ENCODE assay signal across 14 cellular contexts in the genomic region with DNA sequence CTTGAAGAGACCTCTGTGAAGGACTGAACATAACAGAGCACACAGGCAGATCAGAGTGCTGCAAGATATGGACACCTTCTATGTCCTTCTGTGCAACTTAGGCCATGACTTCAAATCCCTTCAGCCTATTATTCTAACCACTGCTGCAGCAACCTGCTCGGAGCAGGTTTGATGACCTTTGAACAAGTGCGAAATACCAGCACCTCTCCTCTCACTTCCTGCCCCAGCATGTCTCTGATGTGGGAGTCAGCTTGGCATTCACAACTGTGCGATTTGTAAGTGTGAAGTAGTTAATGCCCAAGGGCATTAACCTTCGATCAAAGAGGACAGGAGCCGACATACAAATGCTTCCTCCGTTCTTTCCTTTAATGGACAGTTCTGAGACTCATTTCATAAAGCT. TPM values are rescaled to one million over a fixed set of nuclear protein-coding genes. Genes with fewer than 3 reads are reported as not detected.
DNase-seq lines count a peak whose midpoint lies in the region; ATAC-seq, FAIRE-seq and TF ChIP-seq lines count a peak whose summit lies in the region.
"Had no signal": no experiment of that assay in that cellular context is flagged by ENCODE, and none has a peak within 500 bp of the region (broad histone marks: within the 10 kb centered on the region; RNA-seq: fewer than 3 reads in every experiment).

No MANE protein-coding gene starts in this region.

- FAIRE-seq in small intestine (lab: Jason Lieb, UNC) = no peak

- peak; percentile 34 for DNase-seq in activated CD8-positive, alpha-beta memory T cell treated with anti-CD3 and anti-CD28 coated beads, Interleukin-2, amount 50 U/mL, for 4 hours
- no peak for DNase-seq in activated CD8-positive, alpha-beta memory T cell treated with anti-CD3 and anti-CD28 coated beads, Interleukin-2, amount 10 ng/mL, durations not matched to agents 7 days and 5 days
- peak in 1 of 2 donors; percentile 30 for DNase-seq in central memory CD8-positive, alpha-beta T cell (ENCODE audit: low spot score in 2 of 2)
- peak; percentile 91 for DNase-seq in small intestine
- DNase-seq in erythroblast (lab: John Stamatoyannopoulos, UW) = no peak
- no peak for DNase-seq in activated CD4-positive, CD25-positive, alpha-beta regulatory T cell treated with anti-CD3 and anti-CD28 coated beads, Interleukin-2, amount 50 U/mL, for 72 hours
- DNase-seq: HFFc6, thyroid gland had no signal

- peak overlapping the region; percentile 8 to 18 for H3K27ac ChIP-seq in small intestine (ENCODE audit: low read depth in 1 of 2, low read length in 1 of 2)
- H3K27ac ChIP-seq: thyroid gland had no signal

- no peaks in the 10 kb centered on the region for H3K9me3 Mint-ChIP-seq in activated CD8-positive, alpha-beta memory T cell treated with anti-CD3 and anti-CD28 coated beads, Interleukin-2, amount 10 ng/mL, durations not matched to agents 7 days and 5 days (ENCODE audit: low read depth)
- peaks cover 6% of the 10 kb centered on the region for H3K9me3 Mint-ChIP-seq in T-helper 1 cell treated with Interleukin-12 subunit alpha and Interleukin-12 subunit beta and Interleukin-4 antibody, amounts not matched to agents 30 μg/mL and 1 μg/mL, for 36 hours
- no peaks in the 10 kb centered on the region for H3K9me3 Mint-ChIP-seq in central memory CD8-positive, alpha-beta T cell
- H3K9me3 Mint-ChIP-seq: HFFc6 had no signal

- no peak for TF ChIP-seq POLR2A in erythroblast (IDR thresholded peaks at IDR 0.05; ENCODE audit: low read length)

- peaks cover 7% of the 10 kb centered on the region for H3K36me3 Mint-ChIP-seq in activated CD8-positive, alpha-beta memory T cell treated with anti-CD3 and anti-CD28 coated beads, Interleukin-2, amount 10 ng/mL, durations not matched to agents 7 days and 5 days
- peaks cover 1% of the 10 kb centered on the region for H3K36me3 Mint-ChIP-seq in T-helper 1 cell treated with Interleukin-12 subunit alpha and Interleukin-12 subunit beta and Interleukin-4 antibody, amounts not matched to agents 30 μg/mL and 1 μg/mL, for 36 hours (ENCODE audit: low read depth)
- peaks cover 7% of the 10 kb centered on the region for H3K36me3 Mint-ChIP-seq in central memory CD8-positive, alpha-beta T cell (ENCODE audit: insufficient read depth)

- WGBS in small intestine, 3 donors = 13 to 56% (median 25%) methylated on average over 6 of the region's 6 CpGs

- peaks cover 0 to 10% of the 10 kb centered on the region in 2 donors for H3K4me1 ChIP-seq in small intestine (ENCODE audit: control insufficient read depth in 2 of 2, insufficient read depth in 1 of 2, low read depth in 1 of 2, low read length in 1 of 2)

- peaks cover 22% of the 10 kb centered on the region for H3K4me1 Mint-ChIP-seq in activated CD8-positive, alpha-beta memory T cell treated with anti-CD3 and anti-CD28 coated beads, Interleukin-2, amount 10 ng/mL, durations not matched to agents 7 days and 5 days
- H3K4me1 Mint-ChIP-seq in T-helper 1 cell treated with Interleukin-12 subunit alpha and Interleukin-12 subunit beta and Interleukin-4 antibody, amounts not matched to agents 30 μg/mL and 1 μg/mL, for 36 hours (ENCODE audit: low read depth) = peaks cover 19% of the 10 kb centered on the region
- peaks cover 21% of the 10 kb centered on the region for H3K4me1 Mint-ChIP-seq in central memory CD8-positive, alpha-beta T cell

- no peaks in the 10 kb centered on the region for H3K27me3 Mint-ChIP-seq in activated CD8-positive, alpha-beta memory T cell treated with anti-CD3 and anti-CD28 coated beads, Interleukin-2, amount 10 ng/mL, durations not matched to agents 7 days and 5 days
- H3K27me3 Mint-ChIP-seq in T-helper 1 cell treated with Interleukin-12 subunit alpha and Interleukin-12 subunit beta and Interleukin-4 antibody, amounts not matched to agents 30 μg/mL and 1 μg/mL, for 36 hours (ENCODE audit: low read depth) = no peaks in the 10 kb centered on the region
- no peaks in the 10 kb centered on the region for H3K27me3 Mint-ChIP-seq in central memory CD8-positive, alpha-beta T cell

- CTCF ChIA-PET in activated CD8-positive, alpha-beta memory T cell treated with anti-CD3 and anti-CD28 coated beads, Interleukin-2, amount 10 ng/mL, durations not matched to agents 7 days and 5 days (lab: Charles Lee) = no interaction called here

- no peaks in the 10 kb centered on the region for H3K9me3 ChIP-seq in small intestine (ENCODE audit: control insufficient read depth, low read depth)
- H3K9me3 ChIP-seq: right atrium auricular region, thyroid gland had no signal

- H3K4me3 ChIP-seq in small intestine (ENCODE audit: low read depth in 1 of 2, low read length in 2 of 2) = no peak overlapping the region
- H3K4me3 ChIP-seq: right atrium auricular region, thyroid gland had no signal

- no peak for ATAC-seq in activated CD8-positive, alpha-beta memory T cell treated with anti-CD3 and anti-CD28 coated beads, Interleukin-2, amount 10 ng/mL, durations not matched to agents 7 days and 5 days
- peak; percentile 65 for ATAC-seq in central memory CD8-positive, alpha-beta T cell (replicated peaks; ENCODE audit: extremely low read depth, poor library complexity, severe bottlenecking)
- ATAC-seq in GM18861 (IDR thresholded peaks at IDR 0.05; ENCODE audit: unreplicated experiment) = no peak

- H3K27ac Mint-ChIP-seq in activated CD8-positive, alpha-beta memory T cell treated with anti-CD3 and anti-CD28 coated beads, Interleukin-2, amount 10 ng/mL, durations not matched to agents 7 days and 5 days = no peak overlapping the region
- no peak overlapping the region for H3K27ac Mint-ChIP-seq in T-helper 1 cell treated with Interleukin-12 subunit alpha and Interleukin-12 subunit beta and Interleukin-4 antibody, amounts not matched to agents 30 μg/mL and 1 μg/mL, for 36 hours
- no peak overlapping the region for H3K27ac Mint-ChIP-seq in central memory CD8-positive, alpha-beta T cell (ENCODE audit: low read depth)
- H3K27ac Mint-ChIP-seq: HFFc6 had no signal

- no peaks in the 10 kb centered on the region for H3K27me3 ChIP-seq in small intestine (ENCODE audit: control insufficient read depth in 2 of 2, insufficient read depth in 2 of 2, low read length in 2 of 2)
- H3K27me3 ChIP-seq: right atrium auricular region, thyroid gland had no signal

- no peak overlapping the region for H3K4me3 Mint-ChIP-seq in activated CD8-positive, alpha-beta memory T cell treated with anti-CD3 and anti-CD28 coated beads, Interleukin-2, amount 10 ng/mL, durations not matched to agents 7 days and 5 days
- peak overlapping the region; percentile 23 for H3K4me3 Mint-ChIP-seq in T-helper 1 cell treated with Interleukin-12 subunit alpha and Interleukin-12 subunit beta and Interleukin-4 antibody, amounts not matched to agents 30 μg/mL and 1 μg/mL, for 36 hours
- no peak overlapping the region for H3K4me3 Mint-ChIP-seq in central memory CD8-positive, alpha-beta T cell
- H3K4me3 Mint-ChIP-seq: HFFc6 had no signal

- no peaks in the 10 kb centered on the region for H3K36me3 ChIP-seq in small intestine (ENCODE audit: control insufficient read depth in 2 of 2, insufficient read depth in 2 of 2, low read length in 2 of 2)
- H3K36me3 ChIP-seq: right atrium auricular region, thyroid gland had no signal

RNA-seq across cellular contexts. Expression of gene EXOC1, which starts 1.6 kb away (rescaled TPM):
- total RNA-seq in activated CD8-positive, alpha-beta memory T cell treated with anti-CD3 and anti-CD28 coated beads, Interleukin-2, amount 10 ng/mL, durations not matched to agents 7 days and 5 days = 10 to 100 TPM; 24.2 to 26.9 TPM
- 10 to 100 TPM; 15.3 to 24.8 (median 17.0) TPM for polyA plus RNA-seq in small intestine

RNA-seq across cellular contexts. Expression of gene EXOC1L, which starts 32.3 kb away (rescaled TPM):
- total RNA-seq in activated CD8-positive, alpha-beta memory T cell treated with anti-CD3 and anti-CD28 coated beads, Interleukin-2, amount 10 ng/mL, durations not matched to agents 7 days and 5 days = not detected
- under 1 TPM in 1 of 3 donors, not detected in 2; 0.31 TPM for polyA plus RNA-seq in small intestine
- total RNA-seq: A673; activated CD8-positive, alpha-beta memory T cell treated with anti-CD3 and anti-CD28 coated beads for 36 hours; epithelial cell of proximal tubule; HFFc6; right atrium auricular region; thyroid gland had no signal

Comparison
In these comparisons a context has a peak if more than half of its experiments do, and no peak if none do; other contexts are left out.
1. DNase-seq: peak in activated CD8-positive, alpha-beta memory T cell treated with anti-CD3 and anti-CD28 coated beads, Interleukin-2, amount 50 U/mL, for 4 hours (single experiment) and small intestine (single experiment); none in activated CD8-positive, alpha-beta memory T cell treated with anti-CD3 and anti-CD28 coated beads, Interleukin-2, amount 10 ng/mL, durations not matched to agents 7 days and 5 days (single experiment), erythroblast (0 of 2) and activated CD4-positive, CD25-positive, alpha-beta regulatory T cell treated with anti-CD3 and anti-CD28 coated beads, Interleukin-2, amount 50 U/mL, for 72 hours (single experiment).